In genomic region chr4:8892556-8893226, GRCh38 we compare ENCODE assay signal across 14 cellular contexts. TPM values are rescaled to one million over a fixed set of nuclear protein-coding genes. Genes with fewer than 3 reads are reported as not detected.
DNase-seq lines count a peak whose midpoint lies in the region; ATAC-seq and TF ChIP-seq lines count a peak whose summit lies in the region.
"Had no signal": no experiment of that assay in that cellular context is flagged by ENCODE, and none has a peak within 500 bp of the region (broad histone marks: within the 10 kb centered on the region; RNA-seq: fewer than 3 reads in every experiment).

No MANE protein-coding gene starts in this region.

- H4K20me1 ChIP-seq in smooth muscle cell (ENCODE audit: low read depth) (no peaks in the 10 kb centered on the region), PC-9 (ENCODE audit: insufficient read depth) (no peaks in the 10 kb centered on the region)

- no peak for TF ChIP-seq CTCF in WTC11 (IDR thresholded peaks at IDR 0.05)
- TF ChIP-seq CTCF in smooth muscle cell (IDR thresholded peaks at IDR 0.05; ENCODE audit: borderline replicate concordance, insufficient read depth, poor library complexity, severe bottlenecking) = no peak
- no peak for TF ChIP-seq CTCF in PC-9 (conservative IDR thresholded peaks at IDR 0.05)
- no peak for TF ChIP-seq CTCF in right lobe of liver (IDR thresholded peaks at IDR 0.05)

- H3K79me2 ChIP-seq in smooth muscle cell (ENCODE audit: low read depth) = no peaks in the 10 kb centered on the region
- no peaks in the 10 kb centered on the region for H3K79me2 ChIP-seq in PC-9 (ENCODE audit: low read depth)

- H3K27me3 Mint-ChIP-seq in WTC11 (ENCODE audit: low read depth) = peaks cover 100% of the 10 kb centered on the region

- no peak overlapping the region for H3K9ac ChIP-seq in HUES48 (ENCODE audit: low read depth, low read length)
- H3K9ac ChIP-seq in smooth muscle cell (ENCODE audit: low read depth) = no peak overlapping the region

- POLR2A ChIA-PET in WTC11 (lab: Charles Lee) = interaction anchor here (0.7 to 1.7 kb wide), 3 partner anchors 34 to 166 kb away, joined by 3 to 4 read pairs (median 3); no protein-coding TSS in a partner anchor
- POLR2A ChIA-PET in PC-9 (lab: Charles Lee; ENCODE audit: unreplicated experiment) = no interaction called here

- ATAC-seq in WTC11 (no peak), GM19395 (IDR thresholded peaks at IDR 0.05; ENCODE audit: unreplicated experiment) (no peak), right lobe of liver (no peak)
- ATAC-seq: PC-3 had no signal

- H3K36me3 ChIP-seq in HUES48 (ENCODE audit: control insufficient read depth, insufficient read depth, low read length) (no peaks in the 10 kb centered on the region), smooth muscle cell (ENCODE audit: low read depth) (no peaks in the 10 kb centered on the region), PC-9 (ENCODE audit: low read depth) (no peaks in the 10 kb centered on the region), right lobe of liver (no peaks in the 10 kb centered on the region)

- peak overlapping the region; percentile 56 for H3K4me3 Mint-ChIP-seq in WTC11

- no peak for TF ChIP-seq POLR2A in right lobe of liver (IDR thresholded peaks at IDR 0.05)

- WGBS in smooth muscle cell (ENCODE audit: low lambda C conversion rate) = 7% methylated on average over 38 of the region's 73 CpGs
- WGBS in right lobe of liver (ENCODE audit: insufficient coverage, low coverage, low lambda C conversion rate, missing lambda C conversion rate) = 1% methylated on average over 22 of the region's 73 CpGs

- H3K4me2 ChIP-seq in smooth muscle cell = peak overlapping the region; percentile 59
- no peak overlapping the region for H3K4me2 ChIP-seq in PC-9

- no peaks in the 10 kb centered on the region for H3K36me3 Mint-ChIP-seq in WTC11

- H3K27ac ChIP-seq in HUES48 (ENCODE audit: low read depth, low read length) (no peak overlapping the region), smooth muscle cell (ENCODE audit: low read depth) (no peak overlapping the region), PC-9 (no peak overlapping the region), right lobe of liver (no peak overlapping the region)

- DNase-seq in WTC11 (ENCODE audit: low spot score) = no peak
- no peak for DNase-seq in smooth muscle cell (lab: John Stamatoyannopoulos, UW; ENCODE audit: unreplicated experiment)
- DNase-seq in PC-9 = no peak
- DNase-seq in right lobe of liver = no peak
- DNase-seq: HCEC 1CT, NCI-H1436 treated with DMSO at 0.1 percent for 48 hours, NCI-H2081, NCI-H524 treated with DMSO at 0.1 percent for 48 hours, PC-3 had no signal

- H3K9me3 ChIP-seq in HUES48 (ENCODE audit: control insufficient read depth, insufficient read depth, low read length) (no peaks in the 10 kb centered on the region), iPS-18c (ENCODE audit: control insufficient read depth, insufficient read depth, low read length) (no peaks in the 10 kb centered on the region), smooth muscle cell (replicated peaks; ENCODE audit: low read depth) (no peaks in the 10 kb centered on the region), PC-9 (ENCODE audit: insufficient read depth, low read depth) (no peaks in the 10 kb centered on the region), right lobe of liver (no peaks in the 10 kb centered on the region)

- no peak overlapping the region for H3K27ac Mint-ChIP-seq in WTC11

- H3F3A ChIP-seq in smooth muscle cell (ENCODE audit: low read depth) (no peaks in the 10 kb centered on the region), PC-9 (ENCODE audit: insufficient read depth, low read depth) (no peaks in the 10 kb centered on the region)

- H3K27me3 ChIP-seq in HUES48 (ENCODE audit: control insufficient read depth, insufficient read depth, low read length) (peaks cover 99% of the 10 kb centered on the region), smooth muscle cell (ENCODE audit: low read depth) (peaks cover 93% of the 10 kb centered on the region), PC-9 (ENCODE audit: insufficient read depth, low read depth) (peaks cover 41% of the 10 kb centered on the region), right lobe of liver (peaks cover 5 to 10% of the 10 kb centered on the region in 2 donors)

- H3K4me1 Mint-ChIP-seq in WTC11 = peaks cover 32% of the 10 kb centered on the region

- no peaks in the 10 kb centered on the region for H3K9me2 ChIP-seq in PC-9 (ENCODE audit: insufficient read depth)

- H3K9me3 Mint-ChIP-seq in WTC11 = no peaks in the 10 kb centered on the region

- CTCF ChIA-PET in WTC11 (lab: Charles Lee) = interaction anchor here (1.1 to 1.7 kb wide), 2 partner anchors 25 to 40 kb away, joined by 3 to 6 read pairs; no protein-coding TSS in a partner anchor
- CTCF ChIA-PET in PC-9 (lab: Charles Lee) = no interaction called here

- no TSS peak for BruUV-seq in PC-9 (replicated peaks; lab: Mats Ljungman, UMichigan)

- H3K4me1 ChIP-seq in HUES48 (ENCODE audit: control insufficient read depth, insufficient read depth, low read length) (peaks cover 20% of the 10 kb centered on the region), smooth muscle cell (ENCODE audit: low read depth) (peaks cover 14% of the 10 kb centered on the region), PC-9 (replicated peaks; ENCODE audit: insufficient read depth) (no peaks in the 10 kb centered on the region), right lobe of liver (peaks cover 0 to 3% (median 0%) of the 10 kb centered on the region in 4 donors)

- intact Hi-C loops in PC-9 (cut with micrococcal nuclease; ENCODE audit: unreplicated experiment) = no loop called here
- intact Hi-C loops in right lobe of liver (cut with DNase I) = no loop called here

- H3K4me3 ChIP-seq in HUES48 (ENCODE audit: low read depth, low read length) = peak overlapping the region; percentile 48; the same call in 1 of the 2 replicates
- peak overlapping the region; percentile 49; the same call in 1 of the 2 replicates for H3K4me3 ChIP-seq in iPS-18c (ENCODE audit: insufficient read depth, low read depth, low read length)
- no peak overlapping the region for H3K4me3 ChIP-seq in smooth muscle cell
- no peak overlapping the region for H3K4me3 ChIP-seq in PC-9
- H3K4me3 ChIP-seq in right lobe of liver = no peak overlapping the region

- no peak overlapping the region for H2AFZ ChIP-seq in smooth muscle cell (ENCODE audit: low read depth)
- H2AFZ ChIP-seq in PC-9 = no peak overlapping the region

TF ChIP-seq in WTC11, 78 proteins besides CTCF, POLR2A, EP300 and RAD21:
- TF ChIP-seq SP1 (CRISPR knock-in tag; conservative IDR thresholded peaks at IDR 0.05) = no peak
- no peak for TF ChIP-seq RORB (CRISPR knock-in tag; IDR thresholded peaks at IDR 0.05)
- TF ChIP-seq MAX (CRISPR knock-in tag; IDR thresholded peaks at IDR 0.05) = no peak
- TF ChIP-seq SMAD3 (CRISPR knock-in tag; IDR thresholded peaks at IDR 0.05; ENCODE audit: borderline replicate concordance) = no peak
- TF ChIP-seq ETV6 (CRISPR knock-in tag; IDR thresholded peaks at IDR 0.05) = no peak
- TF ChIP-seq SMAD4 (CRISPR knock-in tag; IDR thresholded peaks at IDR 0.05) = no peak
- TF ChIP-seq NR3C1 (CRISPR knock-in tag; conservative IDR thresholded peaks at IDR 0.05; ENCODE audit: low read depth) = no peak
- no peak for TF ChIP-seq GABPB1 (CRISPR knock-in tag; IDR thresholded peaks at IDR 0.05)
- no peak for TF ChIP-seq ZNF423 (CRISPR knock-in tag; IDR thresholded peaks at IDR 0.05)
- TF ChIP-seq CBFB (CRISPR knock-in tag; IDR thresholded peaks at IDR 0.05; ENCODE audit: low read depth) = no peak

RNA-seq across cellular contexts. Expression of gene HMX1, which starts 21.1 kb away (rescaled TPM):
- total RNA-seq in WTC11 (2021) (6.9 to 10.0 TPM (median 7.8 TPM) in 3 replicates), smooth muscle cell (0.09 TPM in 1 of 2 replicates, not detected in the other), PC-9 (2021) (not detected in 2 replicates), right lobe of liver (not detected)
- not detected in 2 replicates for polyA plus RNA-seq in smooth muscle cell
- total RNA-seq: PC-3 had no signal
- polyA plus RNA-seq: AG04450, BJ had no signal

Comparison
In these comparisons a context has a peak if more than half of its experiments do, and no peak if none do; other contexts are left out.
1. H3K4me3 ChIP-seq: peak in HUES48 (single experiment) and iPS-18c (single experiment); none in smooth muscle cell (single experiment), PC-9 (single experiment) and right lobe of liver (0 of 3).